In the genomic region with DNA sequence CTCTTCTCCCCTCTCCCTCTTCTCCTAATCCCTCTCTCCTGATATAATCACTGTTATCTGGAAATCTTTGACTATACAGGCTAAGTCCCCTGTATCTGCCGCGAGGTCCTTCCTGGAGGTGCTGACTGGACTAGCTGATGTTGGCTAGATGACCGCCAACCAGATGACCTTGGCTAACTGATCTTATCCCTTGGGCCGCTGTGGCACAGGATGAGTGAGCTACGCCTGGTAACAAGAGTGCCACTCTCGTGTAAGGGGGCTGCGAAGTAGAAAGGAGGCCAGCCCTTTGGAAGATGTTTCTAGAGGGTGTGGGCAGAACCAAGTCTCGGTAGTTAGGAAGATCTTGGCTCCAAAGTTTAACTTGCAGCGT, we compare ENCODE assay signal across 8 cellular contexts. TPM values are rescaled to one million over a fixed set of nuclear protein-coding genes. Genes with fewer than 3 reads are reported as not detected.
A peak's percentile ranks its signal among the peaks of the same experiment; 100 is the strongest.
DNase-seq lines count a peak whose midpoint lies in the region; ATAC-seq, FAIRE-seq and TF ChIP-seq lines count a peak whose summit lies in the region.

No MANE protein-coding gene starts in this region.

- TF ChIP-seq EP300 in A549 (IDR thresholded peaks at IDR 0.05) (no peak), SK-N-SH (IDR thresholded peaks at IDR 0.05; ENCODE audit: borderline replicate concordance in 1 of 2, low read depth in 1 of 2, low read length in 1 of 2) (no peak)

- peak overlapping the region; percentile 88 for H3K4me3 ChIP-seq in A549
- peak overlapping the region; percentile 46 to 97 for H3K4me3 ChIP-seq in SK-N-SH (ENCODE audit: low read depth in 2 of 2, low read length in 1 of 2)
- peak overlapping the region; percentile 99 for H3K4me3 ChIP-seq in fibroblast of villous mesenchyme (ENCODE audit: low read depth, low read length)
- peak overlapping the region; percentile 84 for H3K4me3 ChIP-seq in rectal smooth muscle tissue (ENCODE audit: low read length)

- H3K79me2 ChIP-seq in SK-N-SH (ENCODE audit: insufficient read depth), result peaks cover 46% of the 10 kb centered on the region

- H3K27ac ChIP-seq in A549 (peak overlapping the region; percentile 75 to 92), SK-N-SH (ENCODE audit: low read depth in 2 of 2, low read length in 1 of 2) (peak overlapping the region; percentile 10 to 50; a peak in 2 of 4 replicates), rectal smooth muscle tissue (ENCODE audit: low read depth, low read length) (no peak overlapping the region)

- peak in 1 of 2 experiments; percentile 25 for DNase-seq in A549 (ENCODE audit: low read depth in 1 of 2, low spot score in 1 of 2)
- DNase-seq in SK-N-SH, result no peak
- DNase-seq in fibroblast of villous mesenchyme (ENCODE audit: low read depth), result no peak
- DNase-seq in LoVo (ENCODE audit: low spot score), result no peak
- no peak for DNase-seq in NCI-H1092 (lab: John Stamatoyannopoulos, UW)

- no peaks in the 10 kb centered on the region for H3F3A ChIP-seq in SK-N-SH (replicated peaks; ENCODE audit: insufficient read depth)

- peaks cover 7% of the 10 kb centered on the region; the same call in 2 of the 3 replicates for H3K4me1 ChIP-seq in A549
- peaks cover 4 to 9% of the 10 kb centered on the region in 2 experiments; a peak in 3 of 4 replicates for H3K4me1 ChIP-seq in SK-N-SH (ENCODE audit: control insufficient read depth in 1 of 2, insufficient read depth in 2 of 2, low read depth in 1 of 2, low read length in 1 of 2)
- H3K4me1 ChIP-seq in rectal smooth muscle tissue (ENCODE audit: control insufficient read depth, insufficient read depth, low read length), result peaks cover 12% of the 10 kb centered on the region

- no peak for TF ChIP-seq POLR2A in A549 (IDR thresholded peaks at IDR 0.05; ENCODE audit: low read length)

- no peak for FAIRE-seq in A549 (lab: Jason Lieb, UNC)

- 28% methylated on average over 8 of the region's 9 CpGs for WGBS in A549 (ENCODE audit: missing lambda C conversion rate)
- 15% methylated on average over 9 of the region's 9 CpGs for WGBS in SK-N-SH (ENCODE audit: low lambda C conversion rate)

- no peaks in the 10 kb centered on the region for H3K27me3 ChIP-seq in SK-N-SH (ENCODE audit: insufficient read depth)
- H3K27me3 ChIP-seq in rectal smooth muscle tissue (ENCODE audit: control insufficient read depth, insufficient read depth, low read length), result peaks cover 2% of the 10 kb centered on the region

- CTCF ChIA-PET in A549 (lab: Yijun Ruan, JAX) (interaction anchor here (1.1 kb wide), 1 partner anchor 10 kb away, joined by 4 read pairs; no protein-coding TSS in a partner anchor), SK-N-SH (lab: Yijun Ruan, JAX) (interaction anchor here (1.3 to 2.1 kb wide), 2 partner anchors 24 to 227 kb away, joined by 3 to 10 read pairs; no protein-coding TSS in a partner anchor)

- no peaks in the 10 kb centered on the region for H3K9me2 ChIP-seq in SK-N-SH

- POLR2A ChIA-PET in A549 (lab: Yijun Ruan, JAX) (interaction anchor here (0.7 kb wide), 1 partner anchor 124 kb away, joined by 3 read pairs; no protein-coding TSS in a partner anchor), SK-N-SH (lab: Yijun Ruan, JAX) (interaction anchor here (0.9 to 1.2 kb wide), 2 partner anchors 8 to 10 kb away, joined by 3 read pairs; no protein-coding TSS in a partner anchor)

- H3K4me2 ChIP-seq in A549 (peak overlapping the region; percentile 64), SK-N-SH (no peak overlapping the region)

- H2AFZ ChIP-seq in SK-N-SH (ENCODE audit: low read depth), result peak overlapping the region; percentile 85

- H3K9me3 ChIP-seq in A549 (peaks cover 11% of the 10 kb centered on the region; the same call in 2 of the 3 replicates), SK-N-SH (no peaks in the 10 kb centered on the region)

- H3K36me3 ChIP-seq in SK-N-SH (replicated peaks in 1 of 2; ENCODE audit: control insufficient read depth in 1 of 2, insufficient read depth in 2 of 2, low read length in 1 of 2) (peaks cover 16 to 33% of the 10 kb centered on the region in 2 experiments), rectal smooth muscle tissue (ENCODE audit: control insufficient read depth, insufficient read depth, low read length) (no peaks in the 10 kb centered on the region)

- peaks cover 34% of the 10 kb centered on the region for H4K20me1 ChIP-seq in SK-N-SH (ENCODE audit: insufficient read depth)

- H3K9ac ChIP-seq in SK-N-SH, result no peak overlapping the region
- no peak overlapping the region for H3K9ac ChIP-seq in rectal smooth muscle tissue (ENCODE audit: low read length)

- TF ChIP-seq RAD21 in A549 (conservative IDR thresholded peaks at IDR 0.05 in 1 of 2, IDR thresholded peaks at IDR 0.05 in 1 of 2) (no peak), SK-N-SH (IDR thresholded peaks at IDR 0.05; ENCODE audit: low read length) (no peak)

- ATAC-seq in A549 (peak; percentile 56 to 76), GM18861 (IDR thresholded peaks at IDR 0.05; ENCODE audit: unreplicated experiment) (peak; percentile 27), HG03066 (IDR thresholded peaks at IDR 0.05; ENCODE audit: low read depth, unreplicated experiment) (peak; percentile 32)

- no peak for TF ChIP-seq CTCF in A549 (IDR thresholded peaks at IDR 0.05)
- no peak for TF ChIP-seq CTCF in SK-N-SH (IDR thresholded peaks at IDR 0.05)
- TF ChIP-seq CTCF in fibroblast of villous mesenchyme (IDR thresholded peaks at IDR 0.05; ENCODE audit: insufficient read depth, low read depth, low read length), result no peak

TF ChIP-seq in A549, 52 proteins besides CTCF, POLR2A, EP300 and RAD21 (continues in another document):
- peak; percentile 34; the same call in 1 of the 2 replicates for TF ChIP-seq ESRRA (IDR thresholded peaks at IDR 0.05; ENCODE audit: borderline replicate concordance, low read length)
- TF ChIP-seq CBX8 (IDR thresholded peaks at IDR 0.05), result no peak
- TF ChIP-seq CHD4 (IDR thresholded peaks at IDR 0.05; ENCODE audit: borderline replicate concordance), result peak; percentile 85; the same call in 1 of the 2 replicates
- TF ChIP-seq FOXS1 (CRISPR knock-in tag; IDR thresholded peaks at IDR 0.05), result no peak
- TF ChIP-seq KDM1A (IDR thresholded peaks at IDR 0.05; ENCODE audit: low read depth), result peak; percentile 80
- TF ChIP-seq, protein P1, sequence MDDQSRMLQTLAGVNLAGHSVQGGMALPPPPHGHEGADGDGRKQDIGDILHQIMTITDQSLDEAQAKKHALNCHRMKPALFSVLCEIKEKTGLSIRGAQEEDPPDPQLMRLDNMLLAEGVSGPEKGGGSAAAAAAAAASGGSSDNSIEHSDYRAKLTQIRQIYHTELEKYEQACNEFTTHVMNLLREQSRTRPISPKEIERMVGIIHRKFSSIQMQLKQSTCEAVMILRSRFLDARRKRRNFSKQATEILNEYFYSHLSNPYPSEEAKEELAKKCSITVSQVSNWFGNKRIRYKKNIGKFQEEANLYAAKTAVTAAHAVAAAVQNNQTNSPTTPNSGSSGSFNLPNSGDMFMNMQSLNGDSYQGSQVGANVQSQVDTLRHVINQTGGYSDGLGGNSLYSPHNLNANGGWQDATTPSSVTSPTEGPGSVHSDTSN (IDR thresholded peaks at IDR 0.05), result no peak
- TF ChIP-seq ZSCAN20 (CRISPR knock-in tag; IDR thresholded peaks at IDR 0.05), result no peak
- no peak for TF ChIP-seq CBX2 (IDR thresholded peaks at IDR 0.05; ENCODE audit: borderline replicate concordance, low read depth)
- TF ChIP-seq SREBF2 (IDR thresholded peaks at IDR 0.05), result no peak
- TF ChIP-seq BHLHE40 (IDR thresholded peaks at IDR 0.05; ENCODE audit: low read depth, low read length), result no peak
- TF ChIP-seq HOXB5 (CRISPR knock-in tag; IDR thresholded peaks at IDR 0.05), result 0 out of 2 replicates have a peak, but pooled peaks have one; percentile 26

TF ChIP-seq in SK-N-SH, 30 proteins besides CTCF, POLR2A, EP300 and RAD21 (continues in another document):
- TF ChIP-seq, protein P2, sequence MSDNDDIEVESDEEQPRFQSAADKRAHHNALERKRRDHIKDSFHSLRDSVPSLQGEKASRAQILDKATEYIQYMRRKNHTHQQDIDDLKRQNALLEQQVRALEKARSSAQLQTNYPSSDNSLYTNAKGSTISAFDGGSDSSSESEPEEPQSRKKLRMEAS (IDR thresholded peaks at IDR 0.05; ENCODE audit: low read depth), result no peak; the same call in 1 of the 2 replicates
- TF ChIP-seq, protein P3, sequence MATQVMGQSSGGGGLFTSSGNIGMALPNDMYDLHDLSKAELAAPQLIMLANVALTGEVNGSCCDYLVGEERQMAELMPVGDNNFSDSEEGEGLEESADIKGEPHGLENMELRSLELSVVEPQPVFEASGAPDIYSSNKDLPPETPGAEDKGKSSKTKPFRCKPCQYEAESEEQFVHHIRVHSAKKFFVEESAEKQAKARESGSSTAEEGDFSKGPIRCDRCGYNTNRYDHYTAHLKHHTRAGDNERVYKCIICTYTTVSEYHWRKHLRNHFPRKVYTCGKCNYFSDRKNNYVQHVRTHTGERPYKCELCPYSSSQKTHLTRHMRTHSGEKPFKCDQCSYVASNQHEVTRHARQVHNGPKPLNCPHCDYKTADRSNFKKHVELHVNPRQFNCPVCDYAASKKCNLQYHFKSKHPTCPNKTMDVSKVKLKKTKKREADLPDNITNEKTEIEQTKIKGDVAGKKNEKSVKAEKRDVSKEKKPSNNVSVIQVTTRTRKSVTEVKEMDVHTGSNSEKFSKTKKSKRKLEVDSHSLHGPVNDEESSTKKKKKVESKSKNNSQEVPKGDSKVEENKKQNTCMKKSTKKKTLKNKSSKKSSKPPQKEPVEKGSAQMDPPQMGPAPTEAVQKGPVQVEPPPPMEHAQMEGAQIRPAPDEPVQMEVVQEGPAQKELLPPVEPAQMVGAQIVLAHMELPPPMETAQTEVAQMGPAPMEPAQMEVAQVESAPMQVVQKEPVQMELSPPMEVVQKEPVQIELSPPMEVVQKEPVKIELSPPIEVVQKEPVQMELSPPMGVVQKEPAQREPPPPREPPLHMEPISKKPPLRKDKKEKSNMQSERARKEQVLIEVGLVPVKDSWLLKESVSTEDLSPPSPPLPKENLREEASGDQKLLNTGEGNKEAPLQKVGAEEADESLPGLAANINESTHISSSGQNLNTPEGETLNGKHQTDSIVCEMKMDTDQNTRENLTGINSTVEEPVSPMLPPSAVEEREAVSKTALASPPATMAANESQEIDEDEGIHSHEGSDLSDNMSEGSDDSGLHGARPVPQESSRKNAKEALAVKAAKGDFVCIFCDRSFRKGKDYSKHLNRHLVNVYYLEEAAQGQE (IDR thresholded peaks at IDR 0.05; ENCODE audit: low read depth, low read length), result no peak
- TF ChIP-seq YY1 (IDR thresholded peaks at IDR 0.05; ENCODE audit: low read depth) (no peak), EZH2phosphoT487 (IDR thresholded peaks at IDR 0.05; ENCODE audit: borderline replicate concordance, low read depth) (no peak), RXRA (IDR thresholded peaks at IDR 0.05; ENCODE audit: borderline replicate concordance, low read depth) (no peak)

RNA-seq across cellular contexts. Expression of a gene that starts 0.3 kb away (rescaled TPM):
- polyA plus RNA-seq in A549 (2011; rRNA removed), result 80.4 and 82.2 TPM in 2 replicates
- polyA plus RNA-seq in A549 (2012; cell fraction: cytosol; rRNA removed), result 21.0 and 24.8 TPM in 2 replicates
- 14.6 and 25.9 TPM in 2 replicates for polyA plus RNA-seq in A549 (2012; cell fraction: nucleus; rRNA removed)
- polyA plus RNA-seq in A549 (2017; fragmentation: RNase III; extraction: RNeasy Plus Mini Kit Qiagen cat#74134 plus additional on column Dnase treatment), result 38.8 to 45.0 TPM (median 40.7 TPM) in 3 replicates
- 95.6 and 103 TPM in 2 replicates for polyA minus RNA-seq in A549 (2011; rRNA and poly(A)+ RNA removed)
- polyA plus RNA-seq in SK-N-SH (2012; rRNA removed), result 26.6 and 34.2 TPM in 2 replicates
- 25.7 and 27.1 TPM in 2 replicates for polyA plus RNA-seq in SK-N-SH (2012; cell fraction: cytosol; rRNA removed)
- 19.2 and 36.9 TPM in 2 replicates for polyA plus RNA-seq in SK-N-SH (2012; cell fraction: nucleus; rRNA removed)
- 96.0 and 99.3 TPM in 2 replicates for total RNA-seq in fibroblast of villous mesenchyme
